ENCODE assay signal across 8 cellular contexts in the genomic region with DNA sequence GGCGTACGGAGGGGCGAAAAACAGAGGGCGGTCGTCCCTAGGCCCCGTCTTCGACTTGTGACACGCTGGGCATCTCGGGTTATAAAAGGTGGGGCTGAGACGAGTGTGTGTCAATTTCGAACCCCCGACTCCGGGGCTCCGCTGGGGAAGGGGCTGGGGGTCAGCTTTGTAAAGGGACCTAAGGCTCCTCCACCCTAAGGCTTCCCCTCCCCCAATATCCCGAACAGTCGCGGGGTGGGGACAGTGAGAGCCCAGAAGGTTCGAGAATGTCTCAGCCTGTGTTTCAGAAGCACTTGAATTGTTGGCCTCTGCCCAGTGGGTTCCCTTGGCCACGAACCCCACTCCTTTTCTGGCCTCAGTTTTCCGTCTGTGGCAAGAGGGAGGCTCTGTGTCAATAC. TPM values are rescaled to one million over a fixed set of nuclear protein-coding genes. Genes with fewer than 3 reads are reported as not detected.
DNase-seq lines count a peak whose midpoint lies in the region; ATAC-seq, FAIRE-seq and TF ChIP-seq lines count a peak whose summit lies in the region.

No MANE protein-coding gene starts in this region.

- peaks cover 13% of the 10 kb centered on the region for H3K4me1 ChIP-seq in CD8-positive, alpha-beta memory T cell (ENCODE audit: insufficient read depth, low read length)
- H3K4me1 ChIP-seq in Loucy (ENCODE audit: insufficient read depth, low read length, poor library complexity, severe bottlenecking): peaks cover 18% of the 10 kb centered on the region
- peaks cover 0 to 20% of the 10 kb centered on the region in 2 donors for H3K4me1 ChIP-seq in kidney (ENCODE audit: control insufficient read depth in 1 of 2, insufficient read depth in 1 of 2, low read depth in 1 of 2, low read length in 2 of 2)

- peaks cover 5% of the 10 kb centered on the region for H3K36me3 ChIP-seq in CD8-positive, alpha-beta memory T cell (ENCODE audit: insufficient read depth, low read length)
- H3K36me3 ChIP-seq in Loucy (ENCODE audit: insufficient read depth, low read length) (no peaks in the 10 kb centered on the region; the same call in 1 of the 2 replicates), kidney (ENCODE audit: control insufficient read depth in 1 of 2, insufficient read depth in 2 of 2, low read length in 2 of 2) (peaks cover 4 to 11% of the 10 kb centered on the region in 2 donors)

- H3K9ac ChIP-seq in Loucy (ENCODE audit: low read depth, low read length, poor library complexity, severe bottlenecking): peak overlapping the region; percentile 97
- peak overlapping the region; percentile 86 to 89 for H3K9ac ChIP-seq in kidney (ENCODE audit: low read length in 2 of 2)

- peak overlapping the region; percentile 82 for H2AFZ ChIP-seq in Loucy (ENCODE audit: low read length)

- DNase-seq in CD8-positive, alpha-beta memory T cell: no peak
- DNase-seq in MCF 10A (ENCODE audit: unreplicated experiment) (no peak), kidney (no peak), SHP77 (lab: John Stamatoyannopoulos, UW) (no peak)
- DNase-seq in effector CD4-positive, alpha-beta T cell: no peak

- no peaks in the 10 kb centered on the region for H3K27me3 ChIP-seq in CD8-positive, alpha-beta memory T cell (ENCODE audit: insufficient read depth, low read length, poor library complexity, severe bottlenecking)
- no peaks in the 10 kb centered on the region for H3K27me3 ChIP-seq in Loucy (ENCODE audit: insufficient read depth, low read length, poor library complexity, severe bottlenecking)

- no peaks in the 10 kb centered on the region for H3K27me3 Mint-ChIP-seq in CD8-positive, alpha-beta memory T cell
- H3K27me3 Mint-ChIP-seq in MCF 10A (ENCODE audit: insufficient read depth, unreplicated experiment): no peaks in the 10 kb centered on the region
- H3K27me3 Mint-ChIP-seq in stimulated activated memory B cell treated with anti-CD40 and anti-IgM and Interleukin-4, amounts not matched to agents 10 μg/mL and 1 μg/mL and 100 μg/mL, for 72 hours: no peaks in the 10 kb centered on the region

- peaks cover 28 to 40% (median 35%) of the 10 kb centered on the region in 3 donors for H3K4me1 Mint-ChIP-seq in CD8-positive, alpha-beta memory T cell
- H3K4me1 Mint-ChIP-seq in MCF 10A (ENCODE audit: insufficient read depth, unreplicated experiment): peaks cover 23% of the 10 kb centered on the region
- peaks cover 35% of the 10 kb centered on the region for H3K4me1 Mint-ChIP-seq in stimulated activated memory B cell treated with anti-CD40 and anti-IgM and Interleukin-4, amounts not matched to agents 10 μg/mL and 1 μg/mL and 100 μg/mL, for 72 hours

- BruUV-seq in MCF 10A (replicated peaks; lab: Mats Ljungman, UMichigan): TSS peak; percentile 72

- intact Hi-C loops in MCF 10A (cut with micrococcal nuclease) (no loop called here), kidney (cut with DNase I) (no loop called here)

- H3K9me2 ChIP-seq in Loucy (replicated peaks; ENCODE audit: low read depth, low read length): no peaks in the 10 kb centered on the region

- no peaks in the 10 kb centered on the region for H3K9me3 ChIP-seq in CD8-positive, alpha-beta memory T cell (ENCODE audit: low read length)
- no peaks in the 10 kb centered on the region for H3K9me3 ChIP-seq in Loucy (ENCODE audit: insufficient read depth, low read depth, low read length)
- no peaks in the 10 kb centered on the region for H3K9me3 ChIP-seq in kidney (ENCODE audit: control insufficient read depth in 1 of 2, low read length in 2 of 2)

- peak overlapping the region; percentile 93 for H3K4me3 ChIP-seq in CD8-positive, alpha-beta memory T cell (ENCODE audit: low read length)
- H3K4me3 ChIP-seq in Loucy (ENCODE audit: low read length, poor library complexity, severe bottlenecking): peak overlapping the region; percentile 82
- H3K4me3 ChIP-seq in kidney (ENCODE audit: low read length in 2 of 2): peak overlapping the region; percentile 87 to 89

- peak overlapping the region; percentile 94 to 97 (median 97) for H3K4me3 Mint-ChIP-seq in CD8-positive, alpha-beta memory T cell
- peak overlapping the region; percentile 94 for H3K4me3 Mint-ChIP-seq in MCF 10A (ENCODE audit: unreplicated experiment)
- H3K4me3 Mint-ChIP-seq in stimulated activated memory B cell treated with anti-CD40 and anti-IgM and Interleukin-4, amounts not matched to agents 10 μg/mL and 1 μg/mL and 100 μg/mL, for 72 hours: peak overlapping the region; percentile 95

- peaks cover 20% of the 10 kb centered on the region for H4K20me1 ChIP-seq in Loucy (ENCODE audit: insufficient read depth, low read length, poor library complexity, severe bottlenecking)

- no peak for FAIRE-seq in kidney (lab: Jason Lieb, UNC)

- no peaks in the 10 kb centered on the region for H3F3A ChIP-seq in Loucy (ENCODE audit: low read depth)

- H3K4me2 ChIP-seq in Loucy (ENCODE audit: low read depth, low read length, poor library complexity, severe bottlenecking): peak overlapping the region; percentile 95

- CTCF ChIA-PET in CD8-positive, alpha-beta memory T cell (lab: Charles Lee): interaction anchor here (1.1 kb wide), 1 partner anchor 328 kb away, joined by 4 read pairs; no protein-coding TSS in a partner anchor
- CTCF ChIA-PET in MCF 10A (lab: Yijun Ruan, JAX): interaction anchor here (0.7 kb wide), 1 partner anchor 62 kb away, joined by 3 read pairs; no protein-coding TSS in a partner anchor

- peak overlapping the region; percentile 92 for H3K27ac ChIP-seq in CD8-positive, alpha-beta memory T cell (ENCODE audit: low read depth, low read length)
- peak overlapping the region; percentile 92 to 98 for H3K27ac ChIP-seq in kidney (ENCODE audit: low read depth in 2 of 2, low read length in 2 of 2)

- TF ChIP-seq CTCF in Loucy (conservative IDR thresholded peaks at IDR 0.05; ENCODE audit: low read length) (no peak), MCF 10A (IDR thresholded peaks at IDR 0.05; ENCODE audit: unreplicated experiment) (no peak), kidney (IDR thresholded peaks at IDR 0.05; ENCODE audit: borderline replicate concordance, extremely low read depth, insufficient read depth) (no peak)

- peak; percentile 3 for ATAC-seq in stimulated activated memory B cell treated with anti-CD40 and anti-IgM and Interleukin-4, amounts not matched to agents 10 μg/mL and 1 μg/mL and 100 μg/mL, for 72 hours
- no peak for ATAC-seq in GM21447 (IDR thresholded peaks at IDR 0.05; ENCODE audit: unreplicated experiment)

- peak overlapping the region; percentile 81 to 99 (median 96) for H3K27ac Mint-ChIP-seq in CD8-positive, alpha-beta memory T cell
- peak overlapping the region; percentile 99 for H3K27ac Mint-ChIP-seq in MCF 10A (ENCODE audit: low read depth, unreplicated experiment)
- H3K27ac Mint-ChIP-seq in stimulated activated memory B cell treated with anti-CD40 and anti-IgM and Interleukin-4, amounts not matched to agents 10 μg/mL and 1 μg/mL and 100 μg/mL, for 72 hours: peak overlapping the region; percentile 95

- no peaks in the 10 kb centered on the region for H3K9me3 Mint-ChIP-seq in CD8-positive, alpha-beta memory T cell
- no peaks in the 10 kb centered on the region for H3K9me3 Mint-ChIP-seq in MCF 10A (ENCODE audit: unreplicated experiment)
- H3K9me3 Mint-ChIP-seq in stimulated activated memory B cell treated with anti-CD40 and anti-IgM and Interleukin-4, amounts not matched to agents 10 μg/mL and 1 μg/mL and 100 μg/mL, for 72 hours: no peaks in the 10 kb centered on the region

- H3K36me3 Mint-ChIP-seq in CD8-positive, alpha-beta memory T cell: peaks cover 4 to 40% (median 13%) of the 10 kb centered on the region in 3 donors
- peaks cover 40% of the 10 kb centered on the region for H3K36me3 Mint-ChIP-seq in MCF 10A (ENCODE audit: insufficient read depth, unreplicated experiment)
- H3K36me3 Mint-ChIP-seq in stimulated activated memory B cell treated with anti-CD40 and anti-IgM and Interleukin-4, amounts not matched to agents 10 μg/mL and 1 μg/mL and 100 μg/mL, for 72 hours: peaks cover 25% of the 10 kb centered on the region

- H3K79me2 ChIP-seq in Loucy (ENCODE audit: insufficient read depth, low read length): peaks cover 39% of the 10 kb centered on the region

- POLR2A ChIA-PET in CD8-positive, alpha-beta memory T cell (lab: Charles Lee): interaction anchor here (0.6 kb wide), 1 partner anchor 86 kb away, joined by 3 read pairs; no protein-coding TSS in a partner anchor
- POLR2A ChIA-PET in MCF 10A (lab: Yijun Ruan, JAX): interaction anchor here (1.1 to 1.3 kb wide), 2 partner anchors 28 to 430 kb away, joined by 3 to 4 read pairs; a partner anchor contains a TSS

RNA-seq across cellular contexts. Expression of a gene that starts 0.5 kb away (rescaled TPM):
- total RNA-seq in CD8-positive, alpha-beta memory T cell: 100 to 1,000 TPM; 116 to 122 TPM
- 334 TPM for polyA plus RNA-seq in CD8-positive, alpha-beta memory T cell
- total RNA-seq in MCF 10A (2022) (93.5 and 115 TPM in 2 replicates), kidney (254 TPM)
- 530 TPM for polyA plus RNA-seq in kidney (ENCODE audit: insufficient read depth, low read depth, low replicate concordance)

RNA-seq across cellular contexts. Expression of a gene that starts 25.4 kb away (rescaled TPM):
- total RNA-seq in CD8-positive, alpha-beta memory T cell: not detected
- not detected for polyA plus RNA-seq in CD8-positive, alpha-beta memory T cell
- not detected in 2 replicates for total RNA-seq in MCF 10A (2022)
- total RNA-seq in kidney: not detected
- not detected for polyA plus RNA-seq in kidney (ENCODE audit: insufficient read depth, low read depth, low replicate concordance)

RNA-seq across cellular contexts. Expression of a gene that starts 33.6 kb away (rescaled TPM):
- 100 to 1,000 TPM; 236 to 243 TPM for total RNA-seq in CD8-positive, alpha-beta memory T cell
- polyA plus RNA-seq in CD8-positive, alpha-beta memory T cell: 196 TPM
- total RNA-seq in MCF 10A (2022) (165 and 211 TPM in 2 replicates), kidney (305 TPM)
- polyA plus RNA-seq in kidney (ENCODE audit: insufficient read depth, low read depth, low replicate concordance): 258 TPM

RNA-seq across cellular contexts. Expression of a gene that starts 42.8 kb away (rescaled TPM):
- total RNA-seq in CD8-positive, alpha-beta memory T cell: not detected
- not detected for polyA plus RNA-seq in CD8-positive, alpha-beta memory T cell
- total RNA-seq in MCF 10A (2022) (not detected in 2 replicates), kidney (not detected)
- not detected for polyA plus RNA-seq in kidney (ENCODE audit: insufficient read depth, low read depth, low replicate concordance)
